11 cellular contexts compared by ENCODE assay signal in genomic region chr20:56454754-56455153, GRCh38. TPM values are rescaled to one million over a fixed set of nuclear protein-coding genes. Genes with fewer than 3 reads are reported as not detected.
DNase-seq lines count a peak whose midpoint lies in the region; ATAC-seq lines count a peak whose summit lies in the region.
"Had no signal": no experiment of that assay in that cellular context is flagged by ENCODE, and none has a peak within 500 bp of the region (broad histone marks: within the 10 kb centered on the region; RNA-seq: fewer than 3 reads in every experiment).

No MANE protein-coding gene starts in this region.

- H3K4me1 Mint-ChIP-seq in activated T-cell treated with anti-CD3 and anti-CD28 coated beads, Interleukin-2, amount 50 U/mL, for 72 hours (ENCODE audit: low read depth), result peaks cover 15% of the 10 kb centered on the region

- H3K4me3 Mint-ChIP-seq in activated T-cell treated with anti-CD3 and anti-CD28 coated beads, Interleukin-2, amount 50 U/mL, for 72 hours, result peak overlapping the region in 1 of 2 donors; percentile 41

- peak in 1 of 2 donors; percentile 33 for DNase-seq in activated T-cell treated with anti-CD3 and anti-CD28 coated beads, Interleukin-2, amount 50 U/mL, for 72 hours
- DNase-seq in NCI-H2081 treated with DMSO at 0.1 percent for 48 hours (lab: John Stamatoyannopoulos, UW), result no peak
- no peak for DNase-seq in MG63
- DNase-seq in head of caudate nucleus, result no peak
- no peak for DNase-seq in mesenchymal stem cell
- DNase-seq: central memory CD4-positive, alpha-beta T cell; glutamatergic neuron had no signal

- no peaks in the 10 kb centered on the region for H3K79me1 ChIP-seq in mesenchymal stem cell (replicated peaks; ENCODE audit: low read length, poor library complexity, severe bottlenecking)

- no peak overlapping the region for H3K4me2 ChIP-seq in mesenchymal stem cell (ENCODE audit: low read length, poor library complexity, severe bottlenecking)

- no peak overlapping the region for H4K91ac ChIP-seq in mesenchymal stem cell (ENCODE audit: low read length)

- no peaks in the 10 kb centered on the region for H3K36me3 Mint-ChIP-seq in activated T-cell treated with anti-CD3 and anti-CD28 coated beads, Interleukin-2, amount 50 U/mL, for 72 hours (ENCODE audit: insufficient read depth in 2 of 2)

- no peaks in the 10 kb centered on the region for H3K9me3 Mint-ChIP-seq in activated T-cell treated with anti-CD3 and anti-CD28 coated beads, Interleukin-2, amount 50 U/mL, for 72 hours

- ATAC-seq in GM18511 (IDR thresholded peaks at IDR 0.05; ENCODE audit: unreplicated experiment) (peak; percentile 84), GM19438 (IDR thresholded peaks at IDR 0.05; ENCODE audit: low read depth, unreplicated experiment) (peak; percentile 63), HG03039 (IDR thresholded peaks at IDR 0.05; ENCODE audit: unreplicated experiment) (peak; percentile 87)
- ATAC-seq in activated T-cell treated with anti-CD3 and anti-CD28 coated beads, Interleukin-2, amount 50 U/mL, for 72 hours (replicated peaks in 1 of 2), result peak; percentile 65 to 97

- 78% methylated on average over 6 of the region's 7 CpGs for WGBS in mesenchymal stem cell

- H2BK15ac ChIP-seq in mesenchymal stem cell (ENCODE audit: low read depth, poor library complexity, severe bottlenecking), result no peak overlapping the region

- H3K9me3 ChIP-seq in MG63 (no peaks in the 10 kb centered on the region), mesenchymal stem cell (ENCODE audit: control insufficient read depth, low read length) (no peaks in the 10 kb centered on the region)
- H3K9me3 ChIP-seq: HAP-1 had no signal

- no peak overlapping the region for H3K4me3 ChIP-seq in MG63
- H3K4me3 ChIP-seq in mesenchymal stem cell (ENCODE audit: insufficient read depth in 1 of 2, low read depth in 1 of 2, low read length in 2 of 2), result no peak overlapping the region
- H3K4me3 ChIP-seq: HAP-1 had no signal

- no peaks in the 10 kb centered on the region for H3K27me3 ChIP-seq in MG63
- peaks cover 0 to 3% of the 10 kb centered on the region in 2 experiments for H3K27me3 ChIP-seq in mesenchymal stem cell (ENCODE audit: control insufficient read depth in 1 of 2, insufficient read depth in 1 of 2, low read length in 2 of 2)

- H4K8ac ChIP-seq in mesenchymal stem cell (ENCODE audit: low read length), result no peak overlapping the region

- no peak overlapping the region for H2BK5ac ChIP-seq in mesenchymal stem cell (ENCODE audit: low read depth, low read length, poor library complexity, severe bottlenecking)

- H3K27ac ChIP-seq in mesenchymal stem cell (ENCODE audit: low read length, poor library complexity, severe bottlenecking), result no peak overlapping the region

- no peaks in the 10 kb centered on the region for H3K4me1 ChIP-seq in mesenchymal stem cell (ENCODE audit: control insufficient read depth, insufficient read depth, low read depth, low read length)
- H3K4me1 ChIP-seq: HAP-1 had no signal

- no peaks in the 10 kb centered on the region for H3K27me3 Mint-ChIP-seq in activated T-cell treated with anti-CD3 and anti-CD28 coated beads, Interleukin-2, amount 50 U/mL, for 72 hours (ENCODE audit: low read depth)

- H3K36me3 ChIP-seq in MG63 (no peaks in the 10 kb centered on the region), mesenchymal stem cell (ENCODE audit: control insufficient read depth in 1 of 2, insufficient read depth in 2 of 2, low read depth in 1 of 2, low read length in 2 of 2) (no peaks in the 10 kb centered on the region)
- H3K36me3 ChIP-seq: HAP-1 had no signal

- no peak overlapping the region for H3K23ac ChIP-seq in mesenchymal stem cell (ENCODE audit: low read length in 2 of 2)

- intact Hi-C loops in head of caudate nucleus (cut with DNase I), result no loop called here

- H2BK120ac ChIP-seq in mesenchymal stem cell (ENCODE audit: low read depth, low read length), result no peak overlapping the region

- no peak overlapping the region for H3K14ac ChIP-seq in mesenchymal stem cell (ENCODE audit: low read length in 2 of 2)

- no peak overlapping the region for H2AK5ac ChIP-seq in mesenchymal stem cell (ENCODE audit: low read length, severe bottlenecking)

- no peak overlapping the region for H3K4ac ChIP-seq in mesenchymal stem cell (ENCODE audit: low read depth in 1 of 2, low read length in 2 of 2)

- H2AFZ ChIP-seq in mesenchymal stem cell (ENCODE audit: low read depth, low read length), result no peak overlapping the region

- peak overlapping the region; percentile 92 for H3K27ac Mint-ChIP-seq in activated T-cell treated with anti-CD3 and anti-CD28 coated beads, Interleukin-2, amount 50 U/mL, for 72 hours

- H3K18ac ChIP-seq in mesenchymal stem cell (ENCODE audit: low read depth in 1 of 2, low read length in 2 of 2), result no peak overlapping the region

- H3K9ac ChIP-seq in mesenchymal stem cell (ENCODE audit: low read length), result no peak overlapping the region

- no peak overlapping the region for H2BK12ac ChIP-seq in mesenchymal stem cell (ENCODE audit: low read length in 2 of 2)

RNA-seq across cellular contexts. Expression of gene RTF2, which starts 13.7 kb away (rescaled TPM):
- total RNA-seq in activated T-cell treated with anti-CD3 and anti-CD28 coated beads, Interleukin-2, amount 50 U/mL, for 72 hours, result 10 to 100 TPM; 80.8 to 82.7 TPM
- 163 and 171 TPM in 2 replicates for total RNA-seq in MG63 (2014; rRNA removed; shearing (Covaris generic); ENCODE audit: low replicate concordance)
- 64.8 TPM for polyA plus RNA-seq in mesenchymal stem cell (2013, experiment 1 of 2)
- 64.7 TPM for polyA plus RNA-seq in mesenchymal stem cell (2013, experiment 2 of 2)

RNA-seq across cellular contexts. Expression of gene CASS4, which starts 42.7 kb away (rescaled TPM):
- 1 to 10 TPM; 3.5 to 6.9 TPM for total RNA-seq in activated T-cell treated with anti-CD3 and anti-CD28 coated beads, Interleukin-2, amount 50 U/mL, for 72 hours
- total RNA-seq in MG63 (2014; rRNA removed; shearing (Covaris generic); ENCODE audit: low replicate concordance), result 0.07 and 0.25 TPM in 2 replicates
- 0.14 TPM for polyA plus RNA-seq in mesenchymal stem cell (2013, experiment 1 of 2)
- 0.19 TPM for polyA plus RNA-seq in mesenchymal stem cell (2013, experiment 2 of 2)
